Comparison of ENCODE assay signal across 22 cellular contexts in the genomic region with DNA sequence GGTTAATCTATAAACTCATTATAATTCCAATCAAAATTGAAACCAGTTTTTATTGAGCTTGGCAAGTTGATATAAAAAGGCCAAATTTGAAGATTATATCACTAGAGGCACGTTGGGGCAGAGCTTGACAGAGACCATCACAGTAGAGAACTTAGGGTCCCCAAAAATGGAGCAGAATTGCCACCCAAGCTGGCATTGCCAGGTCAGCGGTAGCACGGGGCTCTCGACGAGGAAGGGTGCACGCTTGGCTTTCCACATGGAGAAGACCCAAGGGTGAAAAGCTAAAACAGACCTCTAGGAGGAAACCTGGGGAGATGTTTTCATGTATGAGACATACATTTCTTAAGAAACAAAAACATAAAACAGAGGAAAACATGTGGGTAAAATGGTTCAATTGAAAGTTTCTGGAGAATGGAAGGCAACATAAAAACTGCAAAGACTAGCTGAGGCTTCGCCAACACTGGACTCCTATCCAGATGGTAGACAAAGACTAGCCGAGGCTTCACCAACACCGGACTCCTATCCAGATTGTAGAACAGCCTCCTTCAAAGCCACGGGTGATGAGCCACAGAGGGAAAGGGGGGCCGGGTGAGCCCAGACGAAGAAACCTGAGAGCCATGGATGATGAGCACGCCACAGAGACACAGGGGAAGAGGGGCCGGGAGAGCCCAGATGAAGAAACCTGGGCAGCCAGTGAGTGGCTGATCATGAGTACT. TPM values are rescaled to one million over a fixed set of nuclear protein-coding genes. Genes with fewer than 3 reads are reported as not detected.
DNase-seq lines count a peak whose midpoint lies in the region; TF ChIP-seq lines count a peak whose summit lies in the region.
"Had no signal": no experiment of that assay in that cellular context is flagged by ENCODE, and none has a peak within 500 bp of the region (broad histone marks: within the 10 kb centered on the region; RNA-seq: fewer than 3 reads in every experiment).

No MANE protein-coding gene starts in this region.

- POLR2A ChIA-PET in HEK293 (lab: Yijun Ruan, JAX) = no interaction called here

- TF ChIP-seq CTCF in HEK293 (tag by site-specific recombination; IDR thresholded peaks at IDR 0.05) = no peak

- no peaks in the 10 kb centered on the region for H3K4me1 ChIP-seq in HEK293 (ENCODE audit: control insufficient read depth, insufficient read depth, low read length)

- H3K36me3 ChIP-seq in HEK293 (ENCODE audit: control insufficient read depth in 2 of 2, insufficient read depth in 1 of 2, low read length in 2 of 2) = no peaks in the 10 kb centered on the region
- H3K36me3 ChIP-seq: MG63 had no signal

- peak; percentile 15 for DNase-seq in activated CD8-positive, alpha-beta memory T cell treated with anti-CD3 and anti-CD28 coated beads, Interleukin-2, amount 50 U/mL, for 48 hours
- DNase-seq in left kidney (ENCODE audit: low read depth, low spot score) = peak; percentile 73
- no peak for DNase-seq in DMS79 treated with DMSO at 0.1 percent for 48 hours (lab: John Stamatoyannopoulos, UW)
- DNase-seq in DMS79 (lab: John Stamatoyannopoulos, UW) = no peak
- no peak for DNase-seq in T1000 (lab: John Stamatoyannopoulos, UW)
- DNase-seq: COR-L47, DMS 273 treated with DMSO at 0.1 percent for 48 hours, GDM1, GM23248, HCEC 1CT, Kasumi-1, MG63, NCI-H1092 treated with DMSO at 0.1 percent for 48 hours, NCI-H146, NCI-H2081, NCI-H774, OCI-M1, RPMI8226, SHP77 treated with DMSO at 0.1 percent for 48 hours, SK-N-SH had no signal

- H3K27ac ChIP-seq in HEK293 (ENCODE audit: extremely low read depth, low read depth, low read length) = no peak overlapping the region
- peak overlapping the region; percentile 98 for H3K27ac ChIP-seq in temporal lobe (ENCODE audit: low read depth, low read length)
- H3K27ac ChIP-seq: GM23248 had no signal

- H3K4me3 ChIP-seq in HEK293 (ENCODE audit: low read depth, low read length) = no peak overlapping the region
- H3K4me3 ChIP-seq: GM23248, MG63 had no signal

- CTCF ChIA-PET in HEK293 (lab: Yijun Ruan, JAX) = interaction anchor here (0.6 kb wide), 1 partner anchor 81 kb away, joined by 3 read pairs; no protein-coding TSS in a partner anchor

- no peaks in the 10 kb centered on the region for H3K9me3 ChIP-seq in HEK293 (ENCODE audit: control insufficient read depth, insufficient read depth, low read depth, low read length)
- H3K9me3 ChIP-seq: MG63, SK-N-SH had no signal

TF ChIP-seq in HEK293, 187 proteins besides CTCF, POLR2A, EP300 and RAD21:
- TF ChIP-seq ZNF398 (tag by site-specific recombination; IDR thresholded peaks at IDR 0.05) (no peak), ZNF140 (tag by site-specific recombination; IDR thresholded peaks at IDR 0.05) (peak; percentile 62; the same call in 1 of the 2 replicates)

RNA-seq across cellular contexts. Expression of gene JAKMIP3, which starts 4.1 kb away (rescaled TPM):
- 4.7 TPM for total RNA-seq in temporal lobe
- total RNA-seq: GM23248 had no signal

Comparison
In these comparisons a context has a peak if more than half of its experiments do, and no peak if none do; other contexts are left out.
1. DNase-seq: peak in activated CD8-positive, alpha-beta memory T cell treated with anti-CD3 and anti-CD28 coated beads, Interleukin-2, amount 50 U/mL, for 48 hours (single experiment) and left kidney (single experiment); none in DMS79 treated with DMSO at 0.1 percent for 48 hours (single experiment), DMS79 (single experiment) and T1000 (single experiment).